In genomic region chr3:4780545-4780957, GRCh38 we compare ENCODE assay signal across 16 cellular contexts.
DNase-seq lines count a peak whose midpoint lies in the region; ATAC-seq and TF ChIP-seq lines count a peak whose summit lies in the region.
"Had no signal": no experiment of that assay in that cellular context is flagged by ENCODE, and none has a peak within 500 bp of the region (broad histone marks: within the 10 kb centered on the region; RNA-seq: fewer than 3 reads in every experiment).

No MANE protein-coding gene starts in this region.

- H3K79me1 ChIP-seq in neuronal stem cell (ENCODE audit: low read depth, low read length), result no peaks in the 10 kb centered on the region

- no peaks in the 10 kb centered on the region for H3K79me2 ChIP-seq in Loucy (ENCODE audit: insufficient read depth, low read length)
- H3K79me2 ChIP-seq in MM.1S (ENCODE audit: low read length), result no peaks in the 10 kb centered on the region

- H3K4me2 ChIP-seq in Loucy (ENCODE audit: low read depth, low read length, poor library complexity, severe bottlenecking) (no peak overlapping the region), neuronal stem cell (ENCODE audit: insufficient read depth, low read length, poor library complexity, severe bottlenecking) (no peak overlapping the region), MM.1S (ENCODE audit: low read depth, low read length) (no peak overlapping the region)

- ATAC-seq in activated T-cell treated with anti-CD3 and anti-CD28 coated beads, Interleukin-2, amount 50 U/mL, for 72 hours (replicated peaks in 1 of 2), result no peak
- no peak for ATAC-seq in activated T-cell treated with anti-CD3 and anti-CD28 coated beads, Interleukin-2, amount 50 U/mL, for 4 hours
- ATAC-seq in stimulated activated memory B cell treated with anti-CD40 and anti-IgM and Interleukin-4, amounts not matched to agents 10 μg/mL and 1 μg/mL and 100 μg/mL, for 72 hours, result no peak
- ATAC-seq: Panc1 had no signal

- peaks cover 8% of the 10 kb centered on the region for H3K4me1 ChIP-seq in Loucy (ENCODE audit: insufficient read depth, low read length, poor library complexity, severe bottlenecking)
- H3K4me1 ChIP-seq in neuronal stem cell (ENCODE audit: control insufficient read depth in 2 of 2, insufficient read depth in 1 of 2, low read depth in 1 of 2, low read length in 2 of 2), result no peaks in the 10 kb centered on the region
- H3K4me1 ChIP-seq in MM.1S (ENCODE audit: low read length), result no peaks in the 10 kb centered on the region

- no peak overlapping the region for H3K23ac ChIP-seq in neuronal stem cell (ENCODE audit: low read depth, low read length, poor library complexity)

- peaks cover 40% of the 10 kb centered on the region for H3K4me1 Mint-ChIP-seq in activated T-cell treated with anti-CD3 and anti-CD28 coated beads, Interleukin-2, amount 50 U/mL, for 72 hours (ENCODE audit: low read depth)
- H3K4me1 Mint-ChIP-seq in activated T-cell treated with anti-CD3 and anti-CD28 coated beads, Interleukin-2, amount 50 U/mL, for 4 hours (ENCODE audit: low read depth), result peaks cover 22% of the 10 kb centered on the region
- peaks cover 19% of the 10 kb centered on the region for H3K4me1 Mint-ChIP-seq in stimulated activated memory B cell treated with anti-CD40 and anti-IgM and Interleukin-4, amounts not matched to agents 10 μg/mL and 1 μg/mL and 100 μg/mL, for 72 hours
- H3K4me1 Mint-ChIP-seq: CD14-positive monocyte had no signal

- H3K9ac ChIP-seq in Loucy (ENCODE audit: low read depth, low read length, poor library complexity, severe bottlenecking), result no peak overlapping the region
- H3K9ac ChIP-seq in neuronal stem cell (ENCODE audit: low read depth, low read length, poor library complexity), result no peak overlapping the region
- H3K9ac ChIP-seq in MM.1S (ENCODE audit: low read length), result no peak overlapping the region

- no peaks in the 10 kb centered on the region for H3K27me3 Mint-ChIP-seq in activated T-cell treated with anti-CD3 and anti-CD28 coated beads, Interleukin-2, amount 50 U/mL, for 72 hours (ENCODE audit: low read depth)
- H3K27me3 Mint-ChIP-seq in activated T-cell treated with anti-CD3 and anti-CD28 coated beads, Interleukin-2, amount 50 U/mL, for 4 hours (ENCODE audit: low read depth), result no peaks in the 10 kb centered on the region
- no peaks in the 10 kb centered on the region for H3K27me3 Mint-ChIP-seq in stimulated activated memory B cell treated with anti-CD40 and anti-IgM and Interleukin-4, amounts not matched to agents 10 μg/mL and 1 μg/mL and 100 μg/mL, for 72 hours

- no peaks in the 10 kb centered on the region for H4K20me1 ChIP-seq in Loucy (ENCODE audit: insufficient read depth, low read length, poor library complexity, severe bottlenecking)
- H4K20me1 ChIP-seq in MM.1S (ENCODE audit: insufficient read depth, low read length), result no peaks in the 10 kb centered on the region

- no peak overlapping the region for H3K18ac ChIP-seq in neuronal stem cell (ENCODE audit: low read length)

- peaks cover 16 to 26% of the 10 kb centered on the region in 2 donors for H3K36me3 Mint-ChIP-seq in activated T-cell treated with anti-CD3 and anti-CD28 coated beads, Interleukin-2, amount 50 U/mL, for 72 hours (ENCODE audit: insufficient read depth in 2 of 2)
- peaks cover 66% of the 10 kb centered on the region for H3K36me3 Mint-ChIP-seq in activated T-cell treated with anti-CD3 and anti-CD28 coated beads, Interleukin-2, amount 50 U/mL, for 4 hours (ENCODE audit: insufficient read depth)
- peaks cover 77% of the 10 kb centered on the region for H3K36me3 Mint-ChIP-seq in stimulated activated memory B cell treated with anti-CD40 and anti-IgM and Interleukin-4, amounts not matched to agents 10 μg/mL and 1 μg/mL and 100 μg/mL, for 72 hours

- H2AFZ ChIP-seq in Loucy (ENCODE audit: low read length), result no peak overlapping the region
- no peak overlapping the region for H2AFZ ChIP-seq in neuronal stem cell (ENCODE audit: low read length)
- H2AFZ ChIP-seq in MM.1S (ENCODE audit: low read length), result no peak overlapping the region

- H3K27ac Mint-ChIP-seq in activated T-cell treated with anti-CD3 and anti-CD28 coated beads, Interleukin-2, amount 50 U/mL, for 72 hours, result peak overlapping the region; percentile 14
- peak overlapping the region; percentile 13 for H3K27ac Mint-ChIP-seq in stimulated activated memory B cell treated with anti-CD40 and anti-IgM and Interleukin-4, amounts not matched to agents 10 μg/mL and 1 μg/mL and 100 μg/mL, for 72 hours
- H3K27ac Mint-ChIP-seq: CD14-positive monocyte had no signal

- H3K9me3 Mint-ChIP-seq in activated T-cell treated with anti-CD3 and anti-CD28 coated beads, Interleukin-2, amount 50 U/mL, for 72 hours, result no peaks in the 10 kb centered on the region
- no peaks in the 10 kb centered on the region for H3K9me3 Mint-ChIP-seq in activated T-cell treated with anti-CD3 and anti-CD28 coated beads, Interleukin-2, amount 50 U/mL, for 4 hours
- no peaks in the 10 kb centered on the region for H3K9me3 Mint-ChIP-seq in stimulated activated memory B cell treated with anti-CD40 and anti-IgM and Interleukin-4, amounts not matched to agents 10 μg/mL and 1 μg/mL and 100 μg/mL, for 72 hours

- H3K4me3 ChIP-seq in Loucy (ENCODE audit: low read length, poor library complexity, severe bottlenecking), result no peak overlapping the region
- no peak overlapping the region for H3K4me3 ChIP-seq in neuronal stem cell (ENCODE audit: low read length in 2 of 2)
- H3K4me3 ChIP-seq in MM.1S (ENCODE audit: low read length), result no peak overlapping the region

- TF ChIP-seq CTCF in Loucy (conservative IDR thresholded peaks at IDR 0.05; ENCODE audit: low read length), result 0 out of 2 replicates have a peak, but pooled peaks have one; percentile 13
- no peak for TF ChIP-seq CTCF in MM.1S (IDR thresholded peaks at IDR 0.05; ENCODE audit: low read length)

- H4K8ac ChIP-seq in neuronal stem cell (ENCODE audit: low read depth, low read length), result no peak overlapping the region

- H2BK15ac ChIP-seq in neuronal stem cell (ENCODE audit: low read length), result no peak overlapping the region

- H3K9me2 ChIP-seq in Loucy (replicated peaks; ENCODE audit: low read depth, low read length) (no peaks in the 10 kb centered on the region), MM.1S (replicated peaks; ENCODE audit: insufficient read depth, low read length) (no peaks in the 10 kb centered on the region)

- H3K9me3 ChIP-seq in Loucy (ENCODE audit: insufficient read depth, low read depth, low read length) (no peaks in the 10 kb centered on the region), neuronal stem cell (replicated peaks in 1 of 2; ENCODE audit: control insufficient read depth in 2 of 2, insufficient read depth in 1 of 2, low read depth in 1 of 2, low read length in 2 of 2) (no peaks in the 10 kb centered on the region), MM.1S (replicated peaks; ENCODE audit: insufficient read depth, low read length) (no peaks in the 10 kb centered on the region)

- H2BK120ac ChIP-seq in neuronal stem cell (ENCODE audit: low read depth, low read length), result no peak overlapping the region

- H3K14ac ChIP-seq in neuronal stem cell (ENCODE audit: low read length), result no peak overlapping the region

- H4K91ac ChIP-seq in neuronal stem cell (ENCODE audit: low read depth, low read length, poor library complexity), result no peak overlapping the region

- H2AK5ac ChIP-seq in neuronal stem cell (ENCODE audit: low read depth, low read length), result no peak overlapping the region

- no CpG with 5 or more reads among the region's 5 CpGs for WGBS in neuronal stem cell (ENCODE audit: extremely low coverage in 2 of 2, insufficient read length in 2 of 2, insufficient replicate concordance in 1 of 2), 2 donors

- no peaks in the 10 kb centered on the region for H3F3A ChIP-seq in Loucy (ENCODE audit: low read depth)
- H3F3A ChIP-seq in MM.1S (ENCODE audit: insufficient read depth, low read length), result no peaks in the 10 kb centered on the region

- no peak overlapping the region for H2BK12ac ChIP-seq in neuronal stem cell (ENCODE audit: low read length)

- H3K36me3 ChIP-seq in Loucy (ENCODE audit: insufficient read depth, low read length) (peaks cover 45% of the 10 kb centered on the region; the same call in 1 of the 2 replicates), neuronal stem cell (replicated peaks in 1 of 2; ENCODE audit: control insufficient read depth in 2 of 2, insufficient read depth in 2 of 2, low read length in 2 of 2) (no peaks in the 10 kb centered on the region), MM.1S (replicated peaks; ENCODE audit: insufficient read depth, low read length) (no peaks in the 10 kb centered on the region)

- H3K4me3 Mint-ChIP-seq in activated T-cell treated with anti-CD3 and anti-CD28 coated beads, Interleukin-2, amount 50 U/mL, for 72 hours, result no peak overlapping the region
- H3K4me3 Mint-ChIP-seq in activated T-cell treated with anti-CD3 and anti-CD28 coated beads, Interleukin-2, amount 50 U/mL, for 4 hours, result no peak overlapping the region
- no peak overlapping the region for H3K4me3 Mint-ChIP-seq in stimulated activated memory B cell treated with anti-CD40 and anti-IgM and Interleukin-4, amounts not matched to agents 10 μg/mL and 1 μg/mL and 100 μg/mL, for 72 hours
- H3K4me3 Mint-ChIP-seq: CD14-positive monocyte had no signal

- H2BK5ac ChIP-seq in neuronal stem cell (ENCODE audit: low read length), result no peak overlapping the region

- H3K27ac ChIP-seq in layer of hippocampus (ENCODE audit: low read depth, low read length) (peak overlapping the region; percentile 35), neuronal stem cell (replicated peaks; ENCODE audit: low read length) (no peak overlapping the region), MM.1S (ENCODE audit: low read length) (no peak overlapping the region)

- no peak overlapping the region for H3K4ac ChIP-seq in neuronal stem cell (ENCODE audit: low read length)

- H3K27me3 ChIP-seq in Loucy (ENCODE audit: insufficient read depth, low read length, poor library complexity, severe bottlenecking), result no peaks in the 10 kb centered on the region
- H3K27me3 ChIP-seq in layer of hippocampus (ENCODE audit: control insufficient read depth, insufficient read depth, low read length), result no peaks in the 10 kb centered on the region
- no peaks in the 10 kb centered on the region for H3K27me3 ChIP-seq in neuronal stem cell (ENCODE audit: control insufficient read depth in 3 of 3, insufficient read depth in 3 of 3, low read depth in 1 of 3, low read length in 3 of 3)
- H3K27me3 ChIP-seq in MM.1S (replicated peaks; ENCODE audit: insufficient read depth, low read length), result no peaks in the 10 kb centered on the region

- DNase-seq in activated T-cell treated with anti-CD3 and anti-CD28 coated beads, Interleukin-2, amount 50 U/mL, for 72 hours, result no peak
- DNase-seq in activated T-cell treated with anti-CD3 and anti-CD28 coated beads, Interleukin-2, amount 50 U/mL, for 4 hours, result no peak
- DNase-seq in neuronal stem cell (ENCODE audit: low spot score), result no peak
- DNase-seq in MM.1S, result no peak
- no peak for DNase-seq in UCSD-AML1 (lab: John Stamatoyannopoulos, UW; ENCODE audit: unreplicated experiment)
- DNase-seq: COR-L47, MV-4-11, NCI-H1417 treated with DMSO at 0.1 percent for 48 hours, NCI-H2029, NCI-H2171 treated with DMSO at 0.1 percent for 48 hours, NCI-H774 had no signal
